Comparison of ENCODE assay signal across 17 cellular contexts in the genomic region with DNA sequence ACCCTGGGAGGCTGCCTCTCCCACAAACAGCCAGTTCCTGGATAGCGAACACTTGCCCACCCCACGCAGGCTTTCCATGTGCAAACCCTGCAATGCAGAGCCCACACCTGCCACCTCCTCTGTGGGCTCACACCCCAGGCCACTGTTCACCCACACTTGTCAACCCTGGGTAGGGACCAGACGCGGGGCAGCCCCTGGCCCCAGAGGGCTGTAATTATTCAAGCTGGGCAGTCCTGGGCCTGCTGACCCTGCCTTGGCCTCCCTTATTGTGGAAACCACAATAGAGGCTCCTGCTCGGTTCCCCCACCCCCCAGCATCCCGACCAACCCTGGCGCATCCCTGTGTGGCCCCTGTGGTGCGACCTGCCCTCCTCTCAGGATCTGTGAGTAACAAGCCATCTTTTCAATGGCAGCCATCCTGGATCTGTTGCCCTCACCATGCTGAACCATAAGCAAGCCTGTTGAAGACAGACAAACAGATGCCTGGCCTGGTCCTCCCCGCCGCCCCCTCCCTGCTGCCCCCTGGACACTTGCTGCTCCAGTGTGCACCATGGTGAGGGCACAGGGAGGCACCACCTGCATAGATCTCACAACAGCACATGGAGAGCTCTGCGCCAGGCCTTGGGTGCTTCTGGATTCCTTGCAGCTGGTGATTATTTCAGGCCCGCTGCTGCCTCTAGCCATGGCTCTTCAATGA. TPM values are rescaled to one million over a fixed set of nuclear protein-coding genes. Genes with fewer than 3 reads are reported as not detected.
DNase-seq lines count a peak whose midpoint lies in the region; ATAC-seq and TF ChIP-seq lines count a peak whose summit lies in the region.
"Had no signal": no experiment of that assay in that cellular context is flagged by ENCODE, and none has a peak within 500 bp of the region (broad histone marks: within the 10 kb centered on the region; RNA-seq: fewer than 3 reads in every experiment).

No MANE protein-coding gene starts in this region.

- H3K4me2 ChIP-seq in SK-N-SH (no peak overlapping the region), GM23338 (no peak overlapping the region)
- H3K4me2 ChIP-seq: A549 had no signal

- intact Hi-C loops in aorta (cut with DNase I) = no loop called here

- TF ChIP-seq CTCF in SK-N-SH (IDR thresholded peaks at IDR 0.05) (no peak), GM23338 (conservative IDR thresholded peaks at IDR 0.05; ENCODE audit: low read depth in 2 of 2) (no peak)

- no peak for TF ChIP-seq RAD21 in SK-N-SH (IDR thresholded peaks at IDR 0.05; ENCODE audit: low read length)

- DNase-seq in SK-N-SH = peak; percentile 40
- no peak for DNase-seq in GM23338 (ENCODE audit: low spot score)
- peak; percentile 59 for DNase-seq in iPS-NIHi11 (ENCODE audit: low spot score)
- DNase-seq in aorta = no peak
- no peak for DNase-seq in SKM-1 (lab: John Stamatoyannopoulos, UW; ENCODE audit: unreplicated experiment)
- DNase-seq: AML-193; Caco-2; CD4-positive, alpha-beta T cell; GOT3 had no signal

- no peak overlapping the region for H3K27ac Mint-ChIP-seq in GM23338
- H3K27ac Mint-ChIP-seq: CD4-positive, alpha-beta T cell; IgD-negative memory B cell had no signal

- H3K27ac ChIP-seq in SK-N-SH (ENCODE audit: low read depth in 2 of 2, low read length in 1 of 2) = no peak overlapping the region
- H3K27ac ChIP-seq in GM23338 (ENCODE audit: low read depth) = no peak overlapping the region
- H3K27ac ChIP-seq in aorta (ENCODE audit: low read depth in 1 of 2, low read length in 2 of 2) = no peak overlapping the region
- H3K27ac ChIP-seq: 22Rv1, A549, HL-60 had no signal

- no peaks in the 10 kb centered on the region for H4K20me1 ChIP-seq in SK-N-SH (ENCODE audit: insufficient read depth)
- H4K20me1 ChIP-seq in GM23338 (replicated peaks; ENCODE audit: insufficient read depth) = no peaks in the 10 kb centered on the region

- 78% methylated on average over 10 of the region's 12 CpGs for whole genome bisulfite sequencing in SK-N-SH (ENCODE audit: low lambda C conversion rate)
- 82 to 87% methylated on average over 12 of the region's 12 CpGs for WGBS in aorta, 2 donors

- no peak for TF ChIP-seq EP300 in SK-N-SH (IDR thresholded peaks at IDR 0.05; ENCODE audit: borderline replicate concordance in 1 of 2, low read depth in 1 of 2, low read length in 1 of 2)

- H3K4me1 ChIP-seq in SK-N-SH (ENCODE audit: control insufficient read depth in 1 of 2, insufficient read depth in 2 of 2, low read depth in 1 of 2, low read length in 1 of 2) = peaks cover 0 to 2% of the 10 kb centered on the region in 2 experiments; a peak in 1 of 4 replicates
- H3K4me1 ChIP-seq in GM23338 (ENCODE audit: insufficient read depth) = no peaks in the 10 kb centered on the region
- H3K4me1 ChIP-seq in neuron (ENCODE audit: insufficient read depth, low read length) = peaks cover 13% of the 10 kb centered on the region
- no peaks in the 10 kb centered on the region for H3K4me1 ChIP-seq in aorta (ENCODE audit: control insufficient read depth in 1 of 2, insufficient read depth in 2 of 2, low read length in 2 of 2)
- H3K4me1 ChIP-seq: A549, Caco-2, HAP-1 had no signal

- H3K9me2 ChIP-seq in SK-N-SH (no peaks in the 10 kb centered on the region), GM23338 (ENCODE audit: insufficient read depth) (no peaks in the 10 kb centered on the region)

- H3K4me1 Mint-ChIP-seq in GM23338 = peaks cover 7% of the 10 kb centered on the region; the same call in 1 of the 3 replicates
- H3K4me1 Mint-ChIP-seq: IgD-negative memory B cell had no signal

- H3K9ac ChIP-seq in SK-N-SH = no peak overlapping the region

- no peaks in the 10 kb centered on the region for H3K79me2 ChIP-seq in SK-N-SH (ENCODE audit: insufficient read depth)
- no peaks in the 10 kb centered on the region for H3K79me2 ChIP-seq in GM23338 (replicated peaks; ENCODE audit: insufficient read depth)

- H3K27me3 ChIP-seq in SK-N-SH (ENCODE audit: insufficient read depth) = no peaks in the 10 kb centered on the region; the same call in 1 of the 2 replicates
- no peaks in the 10 kb centered on the region for H3K27me3 ChIP-seq in GM23338 (ENCODE audit: insufficient read depth)
- H3K27me3 ChIP-seq in neuron (ENCODE audit: insufficient read depth, low read length) = peaks cover 8% of the 10 kb centered on the region
- no peaks in the 10 kb centered on the region for H3K27me3 ChIP-seq in aorta (ENCODE audit: control insufficient read depth in 1 of 2, insufficient read depth in 2 of 2, low read length in 1 of 2)

- POLR2A ChIA-PET in SK-N-SH (lab: Yijun Ruan, JAX) = no interaction called here

- ATAC-seq in SK-N-SH treated with all-trans-retinoic acid at 6 μM for 48 hours (no peak), GM23338 (peak; percentile 62), aorta (ENCODE audit: low FRiP score) (no peak), GM19463 (IDR thresholded peaks at IDR 0.05; ENCODE audit: unreplicated experiment) (no peak)
- ATAC-seq: A549 had no signal

- CTCF ChIA-PET in SK-N-SH (lab: Yijun Ruan, JAX) = interaction anchor here (0.5 to 1.7 kb wide), 2 partner anchors 14 to 994 kb away, joined by 3 to 4 read pairs; no protein-coding TSS in a partner anchor

- no peak overlapping the region for H2AFZ ChIP-seq in SK-N-SH (ENCODE audit: low read depth)
- H2AFZ ChIP-seq in GM23338 = 0 out of 2 replicates have a peak overlapping the region, but pooled peaks have one; percentile 63
- peak overlapping the region; percentile 58 for H2AFZ ChIP-seq in neuron (ENCODE audit: low read depth, low read length)

- H3K9me3 Mint-ChIP-seq in GM23338 = 0 out of 3 replicates have a peak, but pooled peaks cover under 1% of the 10 kb centered on the region
- H3K9me3 Mint-ChIP-seq: CD4-positive, alpha-beta T cell had no signal

- H3K9me3 ChIP-seq in SK-N-SH (no peaks in the 10 kb centered on the region), neuron (ENCODE audit: low read length) (peaks cover 6% of the 10 kb centered on the region), aorta (ENCODE audit: control insufficient read depth, low read length) (peaks cover 1% of the 10 kb centered on the region)
- H3K9me3 ChIP-seq: Caco-2, HAP-1 had no signal

- peaks cover 6% of the 10 kb centered on the region for H3K27me3 Mint-ChIP-seq in GM23338 (ENCODE audit: insufficient read depth, low read depth, poor library complexity)
- H3K27me3 Mint-ChIP-seq: CD4-positive, alpha-beta T cell had no signal

- H3K4me3 ChIP-seq in SK-N-SH (ENCODE audit: low read depth in 2 of 2, low read length in 1 of 2) = no peak overlapping the region
- H3K4me3 ChIP-seq in GM23338 = no peak overlapping the region
- H3K4me3 ChIP-seq in neuron (ENCODE audit: low read length) = no peak overlapping the region
- H3K4me3 ChIP-seq in aorta (ENCODE audit: low read length in 2 of 2) = no peak overlapping the region
- H3K4me3 ChIP-seq: A549, HAP-1 had no signal

- no peaks in the 10 kb centered on the region for H3F3A ChIP-seq in SK-N-SH (replicated peaks; ENCODE audit: insufficient read depth)
- no peaks in the 10 kb centered on the region for H3F3A ChIP-seq in GM23338 (replicated peaks; ENCODE audit: low read depth)

- H3K36me3 Mint-ChIP-seq in GM23338 (ENCODE audit: low read depth) = no peaks in the 10 kb centered on the region
- H3K36me3 Mint-ChIP-seq: IgD-negative memory B cell had no signal

- no peak overlapping the region for H3K4me3 Mint-ChIP-seq in GM23338
- H3K4me3 Mint-ChIP-seq: CD4-positive, alpha-beta T cell; IgD-negative memory B cell had no signal

- H3K36me3 ChIP-seq in SK-N-SH (replicated peaks in 1 of 2; ENCODE audit: control insufficient read depth in 1 of 2, insufficient read depth in 2 of 2, low read length in 1 of 2) (no peaks in the 10 kb centered on the region), GM23338 (ENCODE audit: insufficient read depth) (no peaks in the 10 kb centered on the region), neuron (ENCODE audit: insufficient read depth, low read length) (no peaks in the 10 kb centered on the region), aorta (ENCODE audit: control insufficient read depth in 1 of 2, insufficient read depth in 2 of 2, low read length in 1 of 2) (no peaks in the 10 kb centered on the region)
- H3K36me3 ChIP-seq: HAP-1 had no signal

TF ChIP-seq in SK-N-SH, 30 proteins besides CTCF, POLR2A, EP300 and RAD21 (continues in another document):
- no peak for TF ChIP-seq FOXJ3 (CRISPR knock-in tag; IDR thresholded peaks at IDR 0.05)
- no peak for TF ChIP-seq RCOR1 (IDR thresholded peaks at IDR 0.05; ENCODE audit: low read length)
- no peak for TF ChIP-seq TEAD4 (IDR thresholded peaks at IDR 0.05; ENCODE audit: borderline replicate concordance, insufficient read depth)
- TF ChIP-seq CHD2 (IDR thresholded peaks at IDR 0.05; ENCODE audit: low read length, partially characterized antibody) = no peak
- TF ChIP-seq EZH2phosphoT487 (IDR thresholded peaks at IDR 0.05; ENCODE audit: borderline replicate concordance, low read depth) = no peak
- TF ChIP-seq RXRA (IDR thresholded peaks at IDR 0.05; ENCODE audit: borderline replicate concordance, low read depth) = no peak
- TF ChIP-seq MXI1 (IDR thresholded peaks at IDR 0.05; ENCODE audit: low read depth, low read length) = no peak

TF ChIP-seq in SK-N-SH treated with all-trans-retinoic acid at 6 μM for 48 hours, 23 proteins besides CTCF, POLR2A, EP300 and RAD21 (continues in another document):
- no peak for TF ChIP-seq ZNF8 (CRISPR knock-in tag; IDR thresholded peaks at IDR 0.05)
- TF ChIP-seq BACH2 (CRISPR knock-in tag; IDR thresholded peaks at IDR 0.05; ENCODE audit: borderline replicate concordance) = no peak
- no peak for TF ChIP-seq SNAI2 (CRISPR knock-in tag; IDR thresholded peaks at IDR 0.05)
- TF ChIP-seq ZNF70 (CRISPR knock-in tag; IDR thresholded peaks at IDR 0.05) = no peak
- no peak for TF ChIP-seq OSR1 (CRISPR knock-in tag; IDR thresholded peaks at IDR 0.05)
- no peak for TF ChIP-seq ESRRG (CRISPR knock-in tag; IDR thresholded peaks at IDR 0.05)

TF ChIP-seq in GM23338, 12 proteins besides CTCF, POLR2A, EP300 and RAD21 (continues in another document):
- TF ChIP-seq STAT1 (IDR thresholded peaks at IDR 0.05; ENCODE audit: unreplicated experiment) = no peak

RNA-seq across cellular contexts. Expression of gene UBE3C, which starts 15.8 kb away (rescaled TPM):
- 48.4 and 63.2 TPM in 2 replicates for polyA plus RNA-seq in SK-N-SH (2012; rRNA removed)
- polyA plus RNA-seq in SK-N-SH (2012; cell fraction: cytosol; rRNA removed) = 55.9 and 60.7 TPM in 2 replicates
- 37.5 and 62.9 TPM in 2 replicates for polyA plus RNA-seq in SK-N-SH (2012; cell fraction: nucleus; rRNA removed)
- 76.2 and 76.9 TPM in 2 replicates for total RNA-seq in GM23338 (2014; rRNA removed; shearing (Covaris generic))
- polyA plus RNA-seq in GM23338 (2016; fragmentation: Nextera tagmentation; extraction: Ambion mirVana) = 13.6 and 16.8 TPM in 2 replicates
- 10 to 100 TPM; 61.0 to 73.0 TPM for total RNA-seq in aorta
- 10 to 100 TPM; 15.8 to 19.4 TPM for polyA plus RNA-seq in aorta

Comparison
In these comparisons a context has a peak if more than half of its experiments do, and no peak if none do; other contexts are left out.
1. DNase-seq: peak in SK-N-SH (single experiment) and iPS-NIHi11 (single experiment); none in GM23338 (single experiment), aorta (0 of 2) and SKM-1 (single experiment).